In genomic region chr22:40950888-40951794, GRCh38 we compare ENCODE assay signal across 8 cellular contexts. TPM values are rescaled to one million over a fixed set of nuclear protein-coding genes. Genes with fewer than 3 reads are reported as not detected.
A peak's percentile ranks its signal among the peaks of the same experiment; 100 is the strongest.
DNase-seq lines count a peak whose midpoint lies in the region; ATAC-seq and TF ChIP-seq lines count a peak whose summit lies in the region.

Gene RBX1 (plus strand): TSS chr22:40951378. CDS start chr22:40951399, 21 bp downstream.

- DNase-seq in BJ (ENCODE audit: low read depth) (peak; percentile 76), NCI-H69 (lab: John Stamatoyannopoulos, UW) (peak; percentile 99), dedifferentiated amniotic fluid mesenchymal stem cell (ENCODE audit: extremely low spot score) (peak; percentile 97), left kidney (ENCODE audit: low read depth, low spot score) (peak; percentile 99)
- DNase-seq in activated CD4-positive, alpha-beta T cell treated with anti-CD3 and anti-CD28 coated beads, Interleukin-2, amount 50 U/mL, for 1 hour: peak; percentile 98
- DNase-seq in stimulated activated CD4-positive, alpha-beta T cell treated with anti-CD3 and anti-CD28 coated beads, Interleukin-2, amount 100 ng/mL, for 24 hours: peak; percentile 98

- H3K36me3 ChIP-seq in BJ (ENCODE audit: control insufficient read depth, insufficient read depth, low read length): no peaks in the 10 kb centered on the region; the same call in 1 of the 2 replicates

- POLR2A ChIA-PET in BJ (lab: Charles Lee): interaction anchor here (0.5 to 0.7 kb wide), 3 partner anchors 9 to 161 kb away, joined by 3 to 7 read pairs (median 3); no protein-coding TSS in a partner anchor

- CTCF ChIA-PET in BJ (lab: Yijun Ruan, JAX): no interaction called here

- ATAC-seq in GM19328 (IDR thresholded peaks at IDR 0.05; ENCODE audit: unreplicated experiment): peak; percentile 73
- peak; percentile 73 for ATAC-seq in HG03520 (IDR thresholded peaks at IDR 0.05; ENCODE audit: unreplicated experiment)

- no peaks in the 10 kb centered on the region for H3K27me3 ChIP-seq in BJ (ENCODE audit: control insufficient read depth, insufficient read depth, low read length)

- H3K4me3 ChIP-seq in BJ (ENCODE audit: low read depth, low read length): peak within 1 kb of the TSS; percentile 85

- no peak for TF ChIP-seq CTCF in BJ (IDR thresholded peaks at IDR 0.05; ENCODE audit: insufficient read depth, low read depth, low read length)

RNA-seq across cellular contexts. Expression of gene RBX1, which starts in this region (rescaled TPM):
- 87.0 and 98.4 TPM in 2 replicates for polyA plus RNA-seq in BJ (2011; rRNA removed)
- polyA minus RNA-seq in BJ (2011; rRNA and poly(A)+ RNA removed): 8.0 and 10.9 TPM in 2 replicates

Comparison
In these comparisons a context has a peak if more than half of its experiments do, and no peak if none do; other contexts are left out.
1. Peak in every context shown above with its lines: DNase-seq, ATAC-seq and H3K4me3 ChIP-seq.